8 cellular contexts compared by ENCODE assay signal in genomic region chr9:128068656-128069221, GRCh38. TPM values are rescaled to one million over a fixed set of nuclear protein-coding genes. Genes with fewer than 3 reads are reported as not detected.
A peak's percentile ranks its signal among the peaks of the same experiment; 100 is the strongest.
DNase-seq lines count a peak whose midpoint lies in the region; ATAC-seq and TF ChIP-seq lines count a peak whose summit lies in the region.

No MANE protein-coding gene starts in this region.

- H3K27ac Mint-ChIP-seq in stimulated activated naive CD8-positive, alpha-beta T cell treated with anti-CD3 and anti-CD28 coated beads, Interleukin-15, Interleukin-2, amounts not matched to agents 100 ng/mL and 50 ng/mL, for 24 hours, result peak overlapping the region; percentile 83
- H3K27ac Mint-ChIP-seq in activated B cell treated with CpG ODN at 0.5 μM for 24 hours, result peak overlapping the region; percentile 60

- H3K4me3 Mint-ChIP-seq in stimulated activated naive CD8-positive, alpha-beta T cell treated with anti-CD3 and anti-CD28 coated beads, Interleukin-15, Interleukin-2, amounts not matched to agents 100 ng/mL and 50 ng/mL, for 24 hours, result peak overlapping the region; percentile 96
- no peak overlapping the region for H3K4me3 Mint-ChIP-seq in activated B cell treated with CpG ODN at 0.5 μM for 24 hours

- no peaks in the 10 kb centered on the region for H3K36me3 ChIP-seq in stomach smooth muscle (ENCODE audit: control insufficient read depth in 2 of 2, insufficient read depth in 2 of 2, low read length in 2 of 2)

- H3K4me1 ChIP-seq in stomach smooth muscle (ENCODE audit: control insufficient read depth, insufficient read depth, low read length), result peaks cover 54% of the 10 kb centered on the region

- H3K4me1 Mint-ChIP-seq in stimulated activated naive CD8-positive, alpha-beta T cell treated with anti-CD3 and anti-CD28 coated beads, Interleukin-15, Interleukin-2, amounts not matched to agents 100 ng/mL and 50 ng/mL, for 24 hours (ENCODE audit: low read depth), result peaks cover 69% of the 10 kb centered on the region
- peaks cover 68% of the 10 kb centered on the region for H3K4me1 Mint-ChIP-seq in activated B cell treated with CpG ODN at 0.5 μM for 24 hours

- ATAC-seq in stimulated activated naive CD8-positive, alpha-beta T cell treated with anti-CD3 and anti-CD28 coated beads, Interleukin-15, Interleukin-2, amounts not matched to agents 100 U/mL and 50 U/mL, for 24 hours, result no peak
- ATAC-seq in activated B cell treated with CpG ODN at 0.5 μM for 24 hours (ENCODE audit: low read depth) (no peak), HG02588 (IDR thresholded peaks at IDR 0.05; ENCODE audit: unreplicated experiment) (no peak)

- TF ChIP-seq CTCF in activated B cell treated with CpG ODN at 0.5 μM for 24 hours (IDR thresholded peaks at IDR 0.05), result no peak

- no peaks in the 10 kb centered on the region for H3K27me3 ChIP-seq in stomach smooth muscle (ENCODE audit: control insufficient read depth in 1 of 2, insufficient read depth in 2 of 2, low read length in 2 of 2)

- intact Hi-C loops in activated B cell treated with CpG ODN at 0.5 μM for 24 hours (cut with micrococcal nuclease), result loop anchor here (2.0 to 5.0 kb wide), 4 partner anchors 208 to 821 kb away; partner anchors contain the start of genes GLE1, GOLGA2 and SWI5

- H3K9me3 ChIP-seq in iPS-18c (ENCODE audit: control insufficient read depth, insufficient read depth, low read length) (no peaks in the 10 kb centered on the region), stomach smooth muscle (ENCODE audit: control insufficient read depth in 2 of 2, low read length in 2 of 2) (no peaks in the 10 kb centered on the region)

- peak overlapping the region; percentile 99 for H3K27ac ChIP-seq in stomach smooth muscle (ENCODE audit: low read length)

- peaks cover 6% of the 10 kb centered on the region for H3K36me3 Mint-ChIP-seq in stimulated activated naive CD8-positive, alpha-beta T cell treated with anti-CD3 and anti-CD28 coated beads, Interleukin-15, Interleukin-2, amounts not matched to agents 100 ng/mL and 50 ng/mL, for 24 hours (ENCODE audit: low read depth)
- peaks cover 1% of the 10 kb centered on the region for H3K36me3 Mint-ChIP-seq in activated B cell treated with CpG ODN at 0.5 μM for 24 hours (ENCODE audit: low read depth)

- H3K9ac ChIP-seq in stomach smooth muscle (ENCODE audit: low read length in 2 of 2), result peak overlapping the region; percentile 63 to 80

- H3K9me3 Mint-ChIP-seq in stimulated activated naive CD8-positive, alpha-beta T cell treated with anti-CD3 and anti-CD28 coated beads, Interleukin-15, Interleukin-2, amounts not matched to agents 100 ng/mL and 50 ng/mL, for 24 hours, result no peaks in the 10 kb centered on the region
- H3K9me3 Mint-ChIP-seq in activated B cell treated with CpG ODN at 0.5 μM for 24 hours, result no peaks in the 10 kb centered on the region

- no peaks in the 10 kb centered on the region for H3K27me3 Mint-ChIP-seq in stimulated activated naive CD8-positive, alpha-beta T cell treated with anti-CD3 and anti-CD28 coated beads, Interleukin-15, Interleukin-2, amounts not matched to agents 100 ng/mL and 50 ng/mL, for 24 hours
- H3K27me3 Mint-ChIP-seq in activated B cell treated with CpG ODN at 0.5 μM for 24 hours, result no peaks in the 10 kb centered on the region

- CTCF ChIA-PET in activated B cell treated with CpG ODN at 0.5 μM for 24 hours (lab: Charles Lee), result interaction anchor here (2.3 kb wide), 1 partner anchor 26 kb away, joined by 5 read pairs; no protein-coding TSS in a partner anchor

- POLR2A ChIA-PET in activated B cell treated with CpG ODN at 0.5 μM for 24 hours (lab: Charles Lee), result interaction anchor here (1.2 to 2.2 kb wide), 6 partner anchors 12 to 290 kb away, joined by 3 to 11 read pairs (median 4); partner anchors contain the start of genes DPM2, PTGES2 and SH2D3C

- H3K4me3 ChIP-seq in iPS-18c (ENCODE audit: insufficient read depth, low read depth, low read length) (peak overlapping the region; percentile 88), stomach smooth muscle (ENCODE audit: low read length in 2 of 2) (peak overlapping the region; percentile 95 to 96)

- DNase-seq in stimulated activated naive CD8-positive, alpha-beta T cell treated with anti-CD3 and anti-CD28 coated beads, Interleukin-15, Interleukin-2, amounts not matched to agents 100 U/mL and 50 U/mL, for 24 hours, result no peak
- DNase-seq in activated B cell treated with CpG ODN at 0.5 μM for 24 hours (no peak), DMS114 treated with DMSO at 0.1 percent for 48 hours (lab: John Stamatoyannopoulos, UW; ENCODE audit: unreplicated experiment) (no peak)
- no peak for DNase-seq in stimulated activated CD4-positive, alpha-beta T cell treated with anti-CD3 and anti-CD28 coated beads, Interleukin-4, amount 100 ng/mL, for 24 hours

RNA-seq across cellular contexts. Expression of gene SLC25A25, which starts 0.7 kb away (rescaled TPM):
- total RNA-seq in activated B cell treated with CpG ODN at 0.5 μM for 24 hours, result 8.0 and 9.4 TPM in 2 replicates

RNA-seq across cellular contexts. Expression of gene NAIF1, which starts 1.6 kb away (rescaled TPM):
- total RNA-seq in activated B cell treated with CpG ODN at 0.5 μM for 24 hours, result 10.4 and 11.1 TPM in 2 replicates

RNA-seq across cellular contexts. Expression of gene PTGES2, which starts 58.8 kb away (rescaled TPM):
- 86.7 and 89.2 TPM in 2 replicates for total RNA-seq in activated B cell treated with CpG ODN at 0.5 μM for 24 hours
